Comparison of ENCODE assay signal across 15 cellular contexts in the genomic region with DNA sequence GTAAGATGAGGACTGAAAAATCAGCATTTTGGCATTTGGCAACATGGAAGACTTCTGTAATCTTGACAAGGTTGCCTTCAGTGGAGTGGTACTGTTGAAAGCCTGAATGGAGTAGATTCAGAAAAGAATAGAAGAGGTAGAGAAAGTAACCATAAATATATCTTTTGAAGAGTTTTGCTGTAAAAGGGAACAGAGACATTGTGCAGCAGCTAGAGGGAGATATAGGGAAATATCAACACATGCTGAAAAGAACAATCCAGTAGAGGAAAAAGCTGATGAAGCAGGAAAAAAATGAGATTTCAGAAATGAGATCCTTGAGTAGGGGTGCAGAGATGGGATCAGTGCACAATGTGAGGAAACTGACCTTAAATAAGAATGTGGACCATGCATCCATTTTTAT.
DNase-seq lines count a peak whose midpoint lies in the region; ATAC-seq and TF ChIP-seq lines count a peak whose summit lies in the region.
"Had no signal": no experiment of that assay in that cellular context is flagged by ENCODE, and none has a peak within 500 bp of the region (broad histone marks: within the 10 kb centered on the region; RNA-seq: fewer than 3 reads in every experiment).

No MANE protein-coding gene starts in this region.

- no peaks in the 10 kb centered on the region for H4K20me1 ChIP-seq in PC-3 (ENCODE audit: low read length)

- H3K27me3 ChIP-seq in PC-3 (ENCODE audit: low read length), result no peaks in the 10 kb centered on the region
- H3K27me3 ChIP-seq in adrenal gland, result no peaks in the 10 kb centered on the region
- H3K27me3 ChIP-seq: SJSA1 had no signal

- peak; percentile 43 for ATAC-seq in PC-3
- no peak for ATAC-seq in HG02885 (IDR thresholded peaks at IDR 0.05; ENCODE audit: poor library complexity, unreplicated experiment)

- H3K4me1 ChIP-seq in PC-3 (ENCODE audit: insufficient read depth, low read length) (no peaks in the 10 kb centered on the region), adrenal gland (replicated peaks in 1 of 2) (no peaks in the 10 kb centered on the region)
- H3K4me1 ChIP-seq: SJSA1 had no signal

- H3K9ac ChIP-seq in PC-3 (ENCODE audit: low read length), result no peak overlapping the region

- intact Hi-C loops in PC-3 (cut with micrococcal nuclease) (loop anchor here (1.0 kb wide), 4 partner anchors 115 to 192 kb away; no protein-coding TSS in a partner anchor), adrenal gland (cut with DNase I) (no loop called here)

- TF ChIP-seq POLR2A in adrenal gland (IDR thresholded peaks at IDR 0.05), result no peak

- CTCF ChIA-PET in PC-3 (lab: Charles Lee), result interaction anchor here (0.6 to 2.5 kb wide), 3 partner anchors 22 to 187 kb away, joined by 3 to 16 read pairs (median 3); no protein-coding TSS in a partner anchor

- H3K36me3 ChIP-seq in PC-3 (ENCODE audit: low read depth, low read length), result no peaks in the 10 kb centered on the region
- no peaks in the 10 kb centered on the region for H3K36me3 ChIP-seq in adrenal gland (replicated peaks in 1 of 2)
- H3K36me3 ChIP-seq: SJSA1 had no signal

- H3K9me3 Mint-ChIP-seq in osteocyte (ENCODE audit: unreplicated experiment), result no peaks in the 10 kb centered on the region
- H3K9me3 Mint-ChIP-seq: activated T-helper 1 cell treated with anti-CD3 and anti-CD28 coated beads, Interleukin-12 subunit alpha, Interleukin-12 subunit beta, Interleukin-2, Interleukin-4 antibody, amounts not matched to agents 30 ng/mL and 10 ng/mL and 1 ng/mL, durations not matched to agents 14 hours and 24 hours and 36 hours had no signal

- H3K79me2 ChIP-seq in PC-3 (ENCODE audit: low read length), result no peaks in the 10 kb centered on the region

- no peaks in the 10 kb centered on the region for H3F3A ChIP-seq in PC-3 (ENCODE audit: low read length, unreplicated experiment)

- no peak overlapping the region for H2AFZ ChIP-seq in PC-3 (ENCODE audit: low read length)

- H3K4me3 ChIP-seq in PC-3 (ENCODE audit: low read length), result no peak overlapping the region
- H3K4me3 ChIP-seq in epithelial cell of esophagus (ENCODE audit: low read length), result no peak overlapping the region
- no peak overlapping the region for H3K4me3 ChIP-seq in adrenal gland
- H3K4me3 ChIP-seq: SJSA1 had no signal

- no TSS peak for BruUV-seq in PC-3 (replicated peaks; lab: Mats Ljungman, UMichigan)

- H3K27ac Mint-ChIP-seq in osteocyte (ENCODE audit: unreplicated experiment), result no peak overlapping the region
- H3K27ac Mint-ChIP-seq: activated CD4-positive, alpha-beta T cell treated with anti-CD3 and anti-CD28 coated beads for 36 hours; activated T-helper 1 cell treated with anti-CD3 and anti-CD28 coated beads, Interleukin-12 subunit alpha, Interleukin-12 subunit beta, Interleukin-2, Interleukin-4 antibody, amounts not matched to agents 30 ng/mL and 10 ng/mL and 1 ng/mL, durations not matched to agents 14 hours and 24 hours and 36 hours had no signal

- peak; percentile 8 for DNase-seq in PC-3
- DNase-seq in epithelial cell of esophagus (ENCODE audit: low read depth), result no peak
- no peak for DNase-seq in osteocyte (ENCODE audit: extremely low spot score, unreplicated experiment)
- DNase-seq in SKM-1 (lab: John Stamatoyannopoulos, UW; ENCODE audit: unreplicated experiment), result no peak
- no peak for DNase-seq in adrenal gland
- no peak for DNase-seq in A172 (ENCODE audit: low spot score)
- DNase-seq: activated CD4-positive, alpha-beta T cell treated with anti-CD3 and anti-CD28 coated beads for 36 hours; glutamatergic neuron; mammary epithelial cell; NCI-H1105 treated with DMSO at 0.1 percent for 48 hours; NCI-H524 had no signal

- TF ChIP-seq CTCF in GM12872 (IDR thresholded peaks at IDR 0.05; ENCODE audit: insufficient read depth, low read depth, low read length) (0 out of 3 replicates have a peak, but pooled peaks have one; percentile 14), PC-3 (conservative IDR thresholded peaks at IDR 0.05; ENCODE audit: low read depth, low read length) (peak; percentile 57), epithelial cell of esophagus (IDR thresholded peaks at IDR 0.05; ENCODE audit: insufficient read depth, low read depth, low read length, missing control alignments) (peak; percentile 38), osteocyte (IDR thresholded peaks at IDR 0.05) (peak; percentile 16), adrenal gland (IDR thresholded peaks at IDR 0.05) (peak in 3 of 6 experiments; percentile 15 to 26 (median 20))

- H3K27ac ChIP-seq in PC-3 (ENCODE audit: low read length) (no peak overlapping the region), adrenal gland (no peak overlapping the region)
- H3K27ac ChIP-seq: SJSA1 had no signal

- no peaks in the 10 kb centered on the region for H3K9me3 ChIP-seq in PC-3 (ENCODE audit: low read length)
- no peaks in the 10 kb centered on the region for H3K9me3 ChIP-seq in adrenal gland (replicated peaks in 1 of 3)
- H3K9me3 ChIP-seq: SJSA1 had no signal

- H3K27me3 Mint-ChIP-seq in osteocyte (ENCODE audit: unreplicated experiment), result peaks cover 8% of the 10 kb centered on the region

- no peaks in the 10 kb centered on the region for H3K9me2 ChIP-seq in PC-3 (replicated peaks; ENCODE audit: low read length)

- POLR2A ChIA-PET in PC-3 (lab: Charles Lee; ENCODE audit: unreplicated experiment), result no interaction called here

- no peaks in the 10 kb centered on the region for H3K36me3 Mint-ChIP-seq in osteocyte (ENCODE audit: unreplicated experiment)

- no peaks in the 10 kb centered on the region for H3K4me1 Mint-ChIP-seq in osteocyte (ENCODE audit: unreplicated experiment)

- H3K4me2 ChIP-seq in PC-3 (ENCODE audit: low read length), result no peak overlapping the region

- H3K4me3 Mint-ChIP-seq in osteocyte (ENCODE audit: unreplicated experiment), result no peak overlapping the region
- H3K4me3 Mint-ChIP-seq: activated CD4-positive, alpha-beta T cell treated with anti-CD3 and anti-CD28 coated beads for 36 hours; activated T-helper 1 cell treated with anti-CD3 and anti-CD28 coated beads, Interleukin-12 subunit alpha, Interleukin-12 subunit beta, Interleukin-2, Interleukin-4 antibody, amounts not matched to agents 30 ng/mL and 10 ng/mL and 1 ng/mL, durations not matched to agents 14 hours and 24 hours and 36 hours had no signal
